Comparison of ENCODE assay signal across 19 cellular contexts in the genomic region with DNA sequence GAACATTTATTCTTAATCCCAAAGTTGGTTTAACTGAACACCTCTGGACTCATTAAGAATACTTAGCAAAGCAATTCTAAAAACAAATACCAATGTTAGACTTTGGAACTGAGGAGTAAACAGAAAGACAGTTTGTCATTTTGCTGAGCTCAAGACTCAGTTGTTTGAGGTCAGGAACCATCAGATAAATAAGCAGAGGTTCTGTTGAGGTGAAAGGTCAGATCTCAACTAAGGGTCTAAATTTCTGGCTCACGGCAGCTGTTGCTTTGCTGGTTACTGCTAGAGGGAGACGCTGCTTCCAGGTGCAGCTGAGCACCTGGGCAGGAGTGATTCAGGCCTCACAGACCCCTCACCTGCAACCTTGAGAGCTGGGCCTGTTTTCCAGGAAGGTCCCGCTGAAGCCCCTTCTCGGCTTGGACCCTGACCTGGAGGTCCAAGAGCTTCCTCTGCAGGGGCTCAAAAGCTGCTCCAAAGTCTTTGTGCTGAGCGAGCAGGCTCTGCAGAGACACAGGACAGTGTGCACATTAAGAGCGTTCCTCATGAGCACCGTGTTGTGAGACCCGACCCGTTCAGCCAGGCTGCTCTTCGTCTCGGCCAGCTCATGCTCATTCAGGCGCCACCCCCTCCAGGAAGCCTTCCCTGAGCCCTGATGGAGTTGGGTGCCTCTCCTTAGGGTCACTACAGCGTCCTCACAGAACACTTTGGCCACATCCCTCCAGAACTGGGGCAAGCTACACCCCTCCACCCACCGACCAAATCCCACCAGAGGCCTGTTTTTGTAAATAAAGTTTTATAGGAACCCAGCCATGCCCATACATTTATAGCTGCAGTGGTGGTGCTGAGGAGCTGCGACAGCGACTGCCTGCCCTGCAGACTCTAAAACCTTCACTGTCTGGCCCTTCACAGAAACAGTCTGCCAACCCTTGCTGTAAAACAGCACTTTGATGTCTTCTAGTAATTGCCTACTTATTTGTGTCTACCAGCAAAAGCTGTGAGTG.
DNase-seq lines count a peak whose midpoint lies in the region; ATAC-seq and TF ChIP-seq lines count a peak whose summit lies in the region.
"Had no signal": no experiment of that assay in that cellular context is flagged by ENCODE, and none has a peak within 500 bp of the region (broad histone marks: within the 10 kb centered on the region; RNA-seq: fewer than 3 reads in every experiment).

No MANE protein-coding gene starts in this region.

- no peaks in the 10 kb centered on the region for H3K4me1 ChIP-seq in psoas muscle
- H3K4me1 ChIP-seq: upper lobe of left lung had no signal

- whole genome bisulfite sequencing in psoas muscle, 3 donors, result 88 to 90% (median 89%) methylated on average over 16 of the region's 16 CpGs

- DNase-seq in activated T-cell treated with anti-CD3 and anti-CD28 coated beads, Interleukin-2, amount 50 U/mL, for 72 hours, result no peak
- DNase-seq in activated T-cell treated with anti-CD3 and anti-CD28 coated beads for 4 hours (no peak), HuH-7 (ENCODE audit: low spot score) (peak; percentile 85), left colon (no peak), NCI-H1092 (lab: John Stamatoyannopoulos, UW) (no peak), psoas muscle (no peak)
- no peak for DNase-seq in stimulated activated effector memory CD8-positive, alpha-beta T cell treated with anti-CD3 and anti-CD28 coated beads, Interleukin-12 subunit alpha, Interleukin-12 subunit beta, amount 100 ng/mL, for 72 hours (ENCODE audit: low spot score in 2 of 2)
- DNase-seq: activated CD8-positive, alpha-beta T cell treated with anti-CD3 and anti-CD28 coated beads, Interleukin-2, amount 10 ng/mL, durations not matched to agents 7 days and 5 days; C1 segment of cervical spinal cord; H9; MG63; NCI-H1436 treated with DMSO at 0.1 percent for 48 hours; stimulated activated CD4-positive, alpha-beta T cell treated with anti-CD3 and anti-CD28 coated beads, Interleukin-4, amount 100 ng/mL, for 4 hours; stimulated activated naive CD8-positive, alpha-beta T cell treated with anti-CD3 and anti-CD28 coated beads, Interleukin-15, amount 100 ng/mL, for 72 hours; T1000; upper lobe of left lung had no signal

- H3K4me1 Mint-ChIP-seq in activated T-cell treated with anti-CD3 and anti-CD28 coated beads, Interleukin-2, amount 50 U/mL, for 72 hours (ENCODE audit: low read depth), result peaks cover 14% of the 10 kb centered on the region
- peaks cover 16% of the 10 kb centered on the region for H3K4me1 Mint-ChIP-seq in stimulated activated effector memory CD8-positive, alpha-beta T cell treated with anti-CD3 and anti-CD28 coated beads, Interleukin-12 subunit alpha, Interleukin-12 subunit beta, amount 100 ng/mL, for 72 hours

- H3K9me3 Mint-ChIP-seq in activated T-cell treated with anti-CD3 and anti-CD28 coated beads, Interleukin-2, amount 50 U/mL, for 72 hours, result no peaks in the 10 kb centered on the region
- H3K9me3 Mint-ChIP-seq in stimulated activated effector memory CD8-positive, alpha-beta T cell treated with anti-CD3 and anti-CD28 coated beads, Interleukin-12 subunit alpha, Interleukin-12 subunit beta, amount 100 ng/mL, for 72 hours, result no peaks in the 10 kb centered on the region
- H3K9me3 Mint-ChIP-seq: stimulated activated naive CD8-positive, alpha-beta T cell treated with anti-CD3 and anti-CD28 coated beads, Interleukin-15, amount 100 ng/mL, for 72 hours had no signal

- no peak overlapping the region for H3K4me3 ChIP-seq in psoas muscle
- H3K4me3 ChIP-seq: esophagus muscularis mucosa, MG63, upper lobe of left lung had no signal

- H3K36me3 ChIP-seq in psoas muscle (ENCODE audit: insufficient read depth in 1 of 2, low read depth in 1 of 2), result peaks cover 0 to 40% of the 10 kb centered on the region in 2 donors
- H3K36me3 ChIP-seq: MG63 had no signal

- no peaks in the 10 kb centered on the region for H3K27me3 ChIP-seq in psoas muscle (ENCODE audit: insufficient read depth in 3 of 3, low read length in 2 of 3)
- H3K27me3 ChIP-seq: MG63, upper lobe of left lung had no signal

- peak overlapping the region; percentile 42 for H3K27ac Mint-ChIP-seq in activated T-cell treated with anti-CD3 and anti-CD28 coated beads, Interleukin-2, amount 50 U/mL, for 72 hours
- peak overlapping the region; percentile 86 for H3K27ac Mint-ChIP-seq in stimulated activated effector memory CD8-positive, alpha-beta T cell treated with anti-CD3 and anti-CD28 coated beads, Interleukin-12 subunit alpha, Interleukin-12 subunit beta, amount 100 ng/mL, for 72 hours
- H3K27ac Mint-ChIP-seq: H9 had no signal

- no peaks in the 10 kb centered on the region for H3K27me3 Mint-ChIP-seq in activated T-cell treated with anti-CD3 and anti-CD28 coated beads, Interleukin-2, amount 50 U/mL, for 72 hours (ENCODE audit: low read depth)
- H3K27me3 Mint-ChIP-seq: stimulated activated naive CD8-positive, alpha-beta T cell treated with anti-CD3 and anti-CD28 coated beads, Interleukin-15, amount 100 ng/mL, for 72 hours had no signal

- H3K9me3 ChIP-seq in psoas muscle, result no peaks in the 10 kb centered on the region
- H3K9me3 ChIP-seq: esophagus muscularis mucosa, MG63, upper lobe of left lung had no signal

- H3K36me3 Mint-ChIP-seq in activated T-cell treated with anti-CD3 and anti-CD28 coated beads, Interleukin-2, amount 50 U/mL, for 72 hours (ENCODE audit: insufficient read depth in 2 of 2), result peaks cover 7 to 19% of the 10 kb centered on the region in 2 donors
- peaks cover 98% of the 10 kb centered on the region for H3K36me3 Mint-ChIP-seq in stimulated activated effector memory CD8-positive, alpha-beta T cell treated with anti-CD3 and anti-CD28 coated beads, Interleukin-12 subunit alpha, Interleukin-12 subunit beta, amount 100 ng/mL, for 72 hours

- H3K4me3 Mint-ChIP-seq in activated T-cell treated with anti-CD3 and anti-CD28 coated beads, Interleukin-2, amount 50 U/mL, for 72 hours, result no peak overlapping the region
- H3K4me3 Mint-ChIP-seq in stimulated activated effector memory CD8-positive, alpha-beta T cell treated with anti-CD3 and anti-CD28 coated beads, Interleukin-12 subunit alpha, Interleukin-12 subunit beta, amount 100 ng/mL, for 72 hours, result no peak overlapping the region
- H3K4me3 Mint-ChIP-seq: activated CD8-positive, alpha-beta T cell treated with anti-CD3 and anti-CD28 coated beads, Interleukin-2, amount 10 ng/mL, durations not matched to agents 7 days and 5 days; H9; stimulated activated naive CD8-positive, alpha-beta T cell treated with anti-CD3 and anti-CD28 coated beads, Interleukin-15, amount 100 ng/mL, for 72 hours had no signal

- TF ChIP-seq CTCF in psoas muscle (IDR thresholded peaks at IDR 0.05), result no peak

- no peak overlapping the region for H3K27ac ChIP-seq in psoas muscle
- H3K27ac ChIP-seq: esophagus muscularis mucosa, upper lobe of left lung had no signal

- intact Hi-C loops in left colon (cut with DNase I, micrococcal nuclease), result loop anchor here (5.0 kb wide), 1 partner anchor 83 kb away; no protein-coding TSS in a partner anchor
- intact Hi-C loops in psoas muscle (cut with DNase I), result no loop called here

- no peak for ATAC-seq in activated T-cell treated with anti-CD3 and anti-CD28 coated beads, Interleukin-2, amount 50 U/mL, for 72 hours (replicated peaks in 1 of 2)
- ATAC-seq in left colon (peak; percentile 68), psoas muscle (no peak), GM18519 (IDR thresholded peaks at IDR 0.05; ENCODE audit: low FRiP score, unreplicated experiment) (no peak)
- ATAC-seq in stimulated activated effector memory CD8-positive, alpha-beta T cell treated with anti-CD3 and anti-CD28 coated beads, Interleukin-12 subunit alpha, Interleukin-12 subunit beta, amount 100 ng/mL, for 72 hours, result no peak
- ATAC-seq: activated CD4-positive, CD25-positive, alpha-beta regulatory T cell treated with anti-CD3 and anti-CD28 coated beads, Interleukin-2, amount 50 U/mL, for 24 hours; activated CD8-positive, alpha-beta T cell treated with anti-CD3 and anti-CD28 coated beads, Interleukin-2, amount 10 ng/mL, durations not matched to agents 7 days and 5 days; stimulated activated naive CD8-positive, alpha-beta T cell treated with anti-CD3 and anti-CD28 coated beads, Interleukin-15, amount 100 ng/mL, for 72 hours had no signal

Comparison
In these comparisons a context has a peak if more than half of its experiments do, and no peak if none do; other contexts are left out.
1. intact Hi-C loops: an anchor here in left colon (5.0 kb wide); none called in psoas muscle.